Comparison of ENCODE assay signal across 8 cellular contexts in genomic region chr6:52994789-52995078, GRCh38. TPM values are rescaled to one million over a fixed set of nuclear protein-coding genes. Genes with fewer than 3 reads are reported as not detected.
A peak's percentile ranks its signal among the peaks of the same experiment; 100 is the strongest.
DNase-seq lines count a peak whose midpoint lies in the region; ATAC-seq and TF ChIP-seq lines count a peak whose summit lies in the region.

No MANE protein-coding gene starts in this region.

- peak overlapping the region; percentile 89 for H3K27ac ChIP-seq in H9 (ENCODE audit: insufficient read length, low read depth, low read length)
- H3K27ac ChIP-seq in heart right ventricle = peak overlapping the region; percentile 86 to 96 (median 91)

- peak overlapping the region; percentile 58 for H3K4me3 ChIP-seq in MG63
- peak overlapping the region; percentile 58 to 91 (median 73) for H3K4me3 ChIP-seq in heart right ventricle

- H3K27ac Mint-ChIP-seq in H9 (peak overlapping the region; percentile 99), progenitor cell of endocrine pancreas (peak overlapping the region; percentile 100)
- H3K27ac Mint-ChIP-seq in activated naive CD4-positive, alpha-beta T cell treated with anti-CD3 and anti-CD28 coated beads, Interleukin-2, amount 50 U/mL, for 24 hours = peak overlapping the region; percentile 100

- H3K9me3 ChIP-seq in H9 (ENCODE audit: control insufficient read depth, low read depth, low read length) = no peaks in the 10 kb centered on the region
- no peaks in the 10 kb centered on the region for H3K9me3 ChIP-seq in MG63
- H3K9me3 ChIP-seq in heart right ventricle = no peaks in the 10 kb centered on the region

- H2BK15ac ChIP-seq in H9 (ENCODE audit: low read depth, low read length) = no peak overlapping the region

- peaks cover 10% of the 10 kb centered on the region for H3K23me2 ChIP-seq in H9 (ENCODE audit: insufficient read length, low read depth, low read length, poor library complexity, severe bottlenecking)

- H3K18ac ChIP-seq in H9 (ENCODE audit: insufficient read length, low read depth, low read length) = peak overlapping the region; percentile 97

- H2AFZ ChIP-seq in H9 (ENCODE audit: low read length) = no peak overlapping the region

- H4K5ac ChIP-seq in H9 (ENCODE audit: insufficient read length, low read depth, low read length) = peak overlapping the region; percentile 63

- intact Hi-C loops in heart right ventricle (cut with DNase I) = loop anchor here in 5 of 10 donors (1.0 to 10.0 kb wide), 10 partner anchors 48 to 580 kb away; partner anchors contain the start of genes GCLC (in 2 of the 5) and FBXO9 (in 1 of the 5)

- peaks cover 6% of the 10 kb centered on the region for H3K27me3 Mint-ChIP-seq in H9 (ENCODE audit: low read depth)
- peaks cover 3% of the 10 kb centered on the region for H3K27me3 Mint-ChIP-seq in activated naive CD4-positive, alpha-beta T cell treated with anti-CD3 and anti-CD28 coated beads, Interleukin-2, amount 50 U/mL, for 24 hours
- H3K27me3 Mint-ChIP-seq in progenitor cell of endocrine pancreas = no peaks in the 10 kb centered on the region

- ATAC-seq in GM18499 (IDR thresholded peaks at IDR 0.05; ENCODE audit: insufficient read depth, unreplicated experiment) (peak; percentile 6), heart right ventricle (peak; percentile 20 to 52 (median 48))

- H3K4me3 Mint-ChIP-seq in H9 (peak overlapping the region; percentile 96 to 97), progenitor cell of endocrine pancreas (ENCODE audit: low read depth) (peak overlapping the region; percentile 97)
- H3K4me3 Mint-ChIP-seq in activated naive CD4-positive, alpha-beta T cell treated with anti-CD3 and anti-CD28 coated beads, Interleukin-2, amount 50 U/mL, for 24 hours = peak overlapping the region; percentile 96

- H2BK120ac ChIP-seq in H9 (ENCODE audit: low read depth, low read length, poor library complexity, severe bottlenecking) = peak overlapping the region; percentile 39

- no peak overlapping the region for H2AK5ac ChIP-seq in H9 (ENCODE audit: insufficient read length, low read length)

- H4K20me1 ChIP-seq in H9 (ENCODE audit: control insufficient read depth, insufficient read depth, insufficient read length) = no peaks in the 10 kb centered on the region

- no peaks in the 10 kb centered on the region for H3K4me1 ChIP-seq in H9 (ENCODE audit: insufficient read depth, low read length)
- H3K4me1 ChIP-seq in heart right ventricle = peaks cover 0 to 31% (median 19%) of the 10 kb centered on the region in 9 donors

- peak overlapping the region; percentile 42 for H2BK5ac ChIP-seq in H9 (ENCODE audit: insufficient read length, low read length)

- DNase-seq in H9 (no peak), MG63 (peak; percentile 31), heart right ventricle (peak; percentile 32 to 33), progenitor cell of endocrine pancreas (ENCODE audit: low spot score, unreplicated experiment) (no peak), GF-D8 (lab: John Stamatoyannopoulos, UW) (no peak), foreskin melanocyte (no peak)

- peak overlapping the region; percentile 27 for H2BK12ac ChIP-seq in H9 (ENCODE audit: insufficient read length, low read depth, low read length)

- no CpG with 5 or more reads among the region's 17 CpGs for WGBS in H9 (ENCODE audit: extremely low coverage, insufficient read length, low lambda C conversion rate)
- WGBS in heart right ventricle, 2 donors = 0% methylated on average over 17 of the region's 17 CpGs

- H3K36me3 Mint-ChIP-seq in H9 (ENCODE audit: insufficient read depth in 1 of 3, low read depth in 3 of 3) (peaks cover 18 to 26% (median 23%) of the 10 kb centered on the region in 3 experiments), progenitor cell of endocrine pancreas (ENCODE audit: insufficient read depth) (peaks cover 19% of the 10 kb centered on the region)
- H3K36me3 Mint-ChIP-seq in activated naive CD4-positive, alpha-beta T cell treated with anti-CD3 and anti-CD28 coated beads, Interleukin-2, amount 50 U/mL, for 24 hours = no peaks in the 10 kb centered on the region

- H2BK20ac ChIP-seq in H9 (ENCODE audit: low read depth, low read length, poor library complexity, severe bottlenecking) = no peak overlapping the region

- H3K4me1 Mint-ChIP-seq in H9 (peaks cover 18 to 19% of the 10 kb centered on the region in 2 experiments), progenitor cell of endocrine pancreas (ENCODE audit: low read depth) (peaks cover 7% of the 10 kb centered on the region)
- H3K4me1 Mint-ChIP-seq in activated naive CD4-positive, alpha-beta T cell treated with anti-CD3 and anti-CD28 coated beads, Interleukin-2, amount 50 U/mL, for 24 hours = peaks cover 38% of the 10 kb centered on the region

- H3K79me2 ChIP-seq in H9 (ENCODE audit: insufficient read depth, low read length) = no peaks in the 10 kb centered on the region

- no peak overlapping the region for H3T11ph ChIP-seq in H9 (ENCODE audit: low read length)

- no peak overlapping the region for H4K91ac ChIP-seq in H9 (ENCODE audit: insufficient read length, low read depth, low read length)

- no peak overlapping the region for H3K56ac ChIP-seq in H9 (ENCODE audit: insufficient read length, low read depth, low read length)

- H3K27me3 ChIP-seq in H9 (ENCODE audit: insufficient read depth, low read length) = no peaks in the 10 kb centered on the region
- no peaks in the 10 kb centered on the region for H3K27me3 ChIP-seq in MG63
- no peaks in the 10 kb centered on the region for H3K27me3 ChIP-seq in heart right ventricle

- H3K23ac ChIP-seq in H9 (ENCODE audit: insufficient read length, low read depth, low read length) = no peak overlapping the region

- peak overlapping the region; percentile 92 for H3K9ac ChIP-seq in H9 (ENCODE audit: extremely low read depth, insufficient read length, low read length)

- no peak overlapping the region; the same call in 1 of the 2 replicates for H3K4ac ChIP-seq in H9 (ENCODE audit: low read depth, low read length)

- peak overlapping the region; percentile 83 for H3K4me2 ChIP-seq in H9 (ENCODE audit: insufficient read depth, insufficient read length, low read length)

- peak overlapping the region; percentile 97 for H3K14ac ChIP-seq in H9 (ENCODE audit: insufficient read depth, low read length)

- TF ChIP-seq CTCF in H9 (conservative IDR thresholded peaks at IDR 0.05) (no peak), heart right ventricle (IDR thresholded peaks at IDR 0.05) (no peak), progenitor cell of endocrine pancreas (IDR thresholded peaks at IDR 0.05; ENCODE audit: unreplicated experiment) (no peak)

- H3K79me1 ChIP-seq in H9 (ENCODE audit: insufficient read depth, low read depth, low read length, poor library complexity, severe bottlenecking) = no peaks in the 10 kb centered on the region

- H3K36me3 ChIP-seq in MG63 (no peaks in the 10 kb centered on the region), heart right ventricle (peaks cover 0 to 15% (median 0%) of the 10 kb centered on the region in 9 donors)

- H4K8ac ChIP-seq in H9 (replicated peaks; ENCODE audit: insufficient read length, low read depth, low read length) = no peak overlapping the region

- peaks cover 3 to 4% of the 10 kb centered on the region in 2 experiments; a peak in 2 of 5 replicates for H3K9me3 Mint-ChIP-seq in H9
- no peaks in the 10 kb centered on the region for H3K9me3 Mint-ChIP-seq in activated naive CD4-positive, alpha-beta T cell treated with anti-CD3 and anti-CD28 coated beads, Interleukin-2, amount 50 U/mL, for 24 hours
- no peaks in the 10 kb centered on the region for H3K9me3 Mint-ChIP-seq in progenitor cell of endocrine pancreas (ENCODE audit: low read depth)

RNA-seq across cellular contexts. Expression of gene GSTA4, which starts 0.3 kb away (rescaled TPM):
- total RNA-seq in H9 (2021) (28.9 and 32.1 TPM in 2 replicates), heart right ventricle (10 to 100 TPM in 8 of 10 donors, 1 to 10 TPM in 2; 9.4 to 16.3 (median 12.0) TPM), progenitor cell of endocrine pancreas (44.7 and 45.6 TPM in 2 replicates)
- 15.3 and 28.5 TPM in 2 replicates for total RNA-seq in MG63 (2014; rRNA removed; shearing (Covaris generic); ENCODE audit: low replicate concordance)
- polyA plus RNA-seq in heart right ventricle = 10 to 100 TPM in 1 of 2 donors, 1 to 10 TPM in 1; 9.9 to 14.3 TPM

Comparison
In these comparisons a context has a peak if more than half of its experiments do, and no peak if none do; other contexts are left out.
1. DNase-seq: peak in MG63 (single experiment) and heart right ventricle (2 of 2); none in H9 (single experiment), progenitor cell of endocrine pancreas (single experiment), GF-D8 (single experiment) and foreskin melanocyte (single experiment).
2. Peak in every context shown above with its lines, with median percentiles within 50 percentile points of each other: H3K27ac Mint-ChIP-seq and H3K4me3 Mint-ChIP-seq.